Comparison of ENCODE assay signal across 29 cellular contexts in genomic region chr9:75988663-75989062, GRCh38.
"Had no signal": no experiment of that assay in that cellular context is flagged by ENCODE, and none has a peak within 500 bp of the region (broad histone marks: within the 10 kb centered on the region; RNA-seq: fewer than 3 reads in every experiment).

No MANE protein-coding gene starts in this region.

- H3K79me2 ChIP-seq: parathyroid adenoma had no signal

- H3K4me3 ChIP-seq: colonic mucosa, gastroesophageal sphincter, heart left ventricle, hepatocyte, lower lobe of right lung, neural progenitor cell, right lobe of liver, smooth muscle cell, thyroid gland, vagina had no signal

- H3K9ac ChIP-seq: neural progenitor cell, parathyroid adenoma had no signal

- H3K27ac Mint-ChIP-seq: dendritic cell treated with granulocyte-macrophage colony-stimulating factor and Interleukin-4, amounts not matched to agents 40 ng/mL and 50 ng/mL, for 4 days; endodermal cell; memory B cell; nephron; neural progenitor cell; progenitor cell of endocrine pancreas; stimulated activated naive CD8-positive, alpha-beta T cell treated with anti-CD3 and anti-CD28 coated beads, Interleukin-15, amount 100 ng/mL, for 72 hours had no signal

- H3K4me1 Mint-ChIP-seq: memory B cell had no signal

- H3K4me2 ChIP-seq: hepatocyte, neural progenitor cell, smooth muscle cell had no signal

- ATAC-seq: gastroesophageal sphincter; heart left ventricle; left ventricle myocardium superior; lower lobe of right lung; naive thymus-derived CD4-positive, alpha-beta T cell; stimulated activated naive CD8-positive, alpha-beta T cell treated with anti-CD3 and anti-CD28 coated beads, Interleukin-15, amount 100 ng/mL, for 72 hours had no signal

- DNase-seq: colonic mucosa; effector CD8-positive, alpha-beta T cell; endodermal cell; erythroblast; foreskin fibroblast; heart left ventricle; kidney glomerular epithelial cell; left ventricle myocardium superior; lower lobe of right lung; naive thymus-derived CD4-positive, alpha-beta T cell; right lobe of liver; stimulated activated CD4-positive, alpha-beta T cell treated with anti-CD3 and anti-CD28 coated beads, Interleukin-12 subunit alpha, Interleukin-12 subunit beta, amount 100 ng/mL, for 4 hours; stimulated activated CD4-positive, alpha-beta T cell treated with anti-CD3 and anti-CD28 coated beads, Interleukin-1b, Interleukin-23, amount 100 ng/mL, for 48 hours; stimulated activated CD4-positive, alpha-beta T cell treated with anti-CD3 and anti-CD28 coated beads, Interleukin-4, amount 100 ng/mL, for 1 hour; stimulated activated CD8-positive, alpha-beta memory T cell treated with anti-CD3 and anti-CD28 coated beads, Interleukin-4, amount 100 ng/mL, for 48 hours; stimulated activated naive CD4-positive, alpha-beta T cell; stimulated activated naive CD8-positive, alpha-beta T cell treated with anti-CD3 and anti-CD28 coated beads, Interleukin-15, amount 100 ng/mL, for 72 hours; thyroid gland; trophoblast cell had no signal

- H3K4me3 Mint-ChIP-seq: dendritic cell treated with granulocyte-macrophage colony-stimulating factor and Interleukin-4, amounts not matched to agents 40 ng/mL and 50 ng/mL, for 4 days; endodermal cell; memory B cell; naive thymus-derived CD4-positive, alpha-beta T cell; nephron; neural progenitor cell; stimulated activated naive CD8-positive, alpha-beta T cell treated with anti-CD3 and anti-CD28 coated beads, Interleukin-15, amount 100 ng/mL, for 72 hours had no signal

- H3K27me3 ChIP-seq: colonic mucosa, gastroesophageal sphincter, heart left ventricle, hepatocyte, neural progenitor cell, right lobe of liver, thyroid gland, vagina had no signal

- H2AFZ ChIP-seq: hepatocyte, neural progenitor cell, parathyroid adenoma had no signal

- H3K27me3 Mint-ChIP-seq: dendritic cell treated with granulocyte-macrophage colony-stimulating factor and Interleukin-4, amounts not matched to agents 40 ng/mL and 50 ng/mL, for 4 days; memory B cell; naive thymus-derived CD4-positive, alpha-beta T cell; progenitor cell of endocrine pancreas; stimulated activated naive CD8-positive, alpha-beta T cell treated with anti-CD3 and anti-CD28 coated beads, Interleukin-15, amount 100 ng/mL, for 72 hours had no signal

- H3K4me1 ChIP-seq: colonic mucosa, heart left ventricle, lower lobe of right lung, parathyroid adenoma, right lobe of liver, thyroid gland, vagina had no signal

- H3K36me3 Mint-ChIP-seq: memory B cell had no signal

- H3K27ac ChIP-seq: colonic mucosa, gastroesophageal sphincter, heart left ventricle, lower lobe of right lung, neural progenitor cell, parathyroid adenoma, right lobe of liver, thyroid gland, vagina had no signal

- H3K36me3 ChIP-seq: colonic mucosa, lower lobe of right lung, neural progenitor cell, right lobe of liver, thyroid gland, vagina had no signal

- H3K9me3 ChIP-seq: colonic mucosa, gastroesophageal sphincter, heart left ventricle, lower lobe of right lung, right lobe of liver, thyroid gland, vagina had no signal

- H3K9me3 Mint-ChIP-seq: dendritic cell treated with granulocyte-macrophage colony-stimulating factor and Interleukin-4, amounts not matched to agents 40 ng/mL and 50 ng/mL, for 4 days; endodermal cell; memory B cell; nephron; neural progenitor cell had no signal
